In genomic region chr5:134784241-134784920, GRCh38 we compare ENCODE assay signal across 10 cellular contexts. TPM values are rescaled to one million over a fixed set of nuclear protein-coding genes. Genes with fewer than 3 reads are reported as not detected.
A peak's percentile ranks its signal among the peaks of the same experiment; 100 is the strongest.
DNase-seq lines count a peak whose midpoint lies in the region; ATAC-seq and TF ChIP-seq lines count a peak whose summit lies in the region.
"Had no signal": no experiment of that assay in that cellular context is flagged by ENCODE, and none has a peak within 500 bp of the region (broad histone marks: within the 10 kb centered on the region; RNA-seq: fewer than 3 reads in every experiment).

No MANE protein-coding gene starts in this region.

- H4K20me1 ChIP-seq in DND-41 (ENCODE audit: insufficient read depth, low read length), result no peaks in the 10 kb centered on the region

- no peak overlapping the region for H2AFZ ChIP-seq in DND-41 (ENCODE audit: low read depth, low read length)

- no peaks in the 10 kb centered on the region for H3K27me3 Mint-ChIP-seq in central memory CD8-positive, alpha-beta T cell
- no peaks in the 10 kb centered on the region for H3K27me3 Mint-ChIP-seq in naive B cell

- TF ChIP-seq CTCF in DND-41 (IDR thresholded peaks at IDR 0.05; ENCODE audit: borderline replicate concordance, extremely low read depth, low read length, poor library complexity, severe bottlenecking), result peak; percentile 23
- TF ChIP-seq CTCF in right atrium auricular region (IDR thresholded peaks at IDR 0.05), result no peak

- no peak overlapping the region for H3K56ac ChIP-seq in mesendoderm (ENCODE audit: low read length)

- no peaks in the 10 kb centered on the region for H3K4me1 ChIP-seq in DND-41 (ENCODE audit: insufficient read depth, low read length)
- no peaks in the 10 kb centered on the region for H3K4me1 ChIP-seq in right atrium auricular region
- H3K4me1 ChIP-seq in mesendoderm (ENCODE audit: control insufficient read depth, low read depth, low read length), result no peaks in the 10 kb centered on the region

- no peak overlapping the region for H4K8ac ChIP-seq in mesendoderm (ENCODE audit: low read depth, low read length)

- WGBS in mesendoderm (ENCODE audit: extremely low coverage, insufficient coverage, low lambda C conversion rate), result no CpG with 5 or more reads among the region's 4 CpGs

- no peaks in the 10 kb centered on the region for H3K9me3 Mint-ChIP-seq in central memory CD8-positive, alpha-beta T cell
- H3K9me3 Mint-ChIP-seq in naive B cell, result no peaks in the 10 kb centered on the region

- H3K79me2 ChIP-seq in DND-41 (ENCODE audit: insufficient read depth, low read length) (no peaks in the 10 kb centered on the region), mesendoderm (ENCODE audit: control insufficient read depth, insufficient read depth, low read length) (no peaks in the 10 kb centered on the region)

- H3K4me3 ChIP-seq in DND-41 (ENCODE audit: low read depth in 1 of 2, low read length in 2 of 2) (no peak overlapping the region), right atrium auricular region (no peak overlapping the region), mesendoderm (ENCODE audit: low read length) (no peak overlapping the region)

- no peaks in the 10 kb centered on the region for H3K79me1 ChIP-seq in mesendoderm (ENCODE audit: low read length)

- no peak overlapping the region for H2BK15ac ChIP-seq in mesendoderm (replicated peaks; ENCODE audit: low read depth)

- H3K18ac ChIP-seq in mesendoderm (ENCODE audit: low read length), result no peak overlapping the region

- H4K5ac ChIP-seq in mesendoderm (ENCODE audit: low read length), result no peak overlapping the region

- peaks cover 69% of the 10 kb centered on the region for H3K36me3 Mint-ChIP-seq in central memory CD8-positive, alpha-beta T cell (ENCODE audit: insufficient read depth)
- H3K36me3 Mint-ChIP-seq in naive B cell, result peaks cover 0 to 9% of the 10 kb centered on the region in 2 donors

- H3K27me3 ChIP-seq in DND-41 (ENCODE audit: insufficient read depth, low read length, poor library complexity), result no peaks in the 10 kb centered on the region
- no peaks in the 10 kb centered on the region for H3K27me3 ChIP-seq in right atrium auricular region
- no peaks in the 10 kb centered on the region for H3K27me3 ChIP-seq in mesendoderm (ENCODE audit: insufficient read depth, low read length, poor library complexity)

- DNase-seq in DND-41, result no peak
- peak; percentile 6 for DNase-seq in LHCN-M2 (ENCODE audit: low read depth)
- DNase-seq in central memory CD8-positive, alpha-beta T cell (ENCODE audit: low spot score in 2 of 2), result no peak
- DNase-seq in naive B cell, result peak; percentile 6
- no peak for DNase-seq in right atrium auricular region (ENCODE audit: low spot score)
- no peak for DNase-seq in mesendoderm
- no peak for DNase-seq in activated CD4-positive, alpha-beta T cell treated with anti-CD3 and anti-CD28 coated beads for 48 hours
- DNase-seq: NCI-H1092, posterior cingulate gyrus had no signal

- H3K27ac Mint-ChIP-seq in central memory CD8-positive, alpha-beta T cell (ENCODE audit: low read depth), result peak overlapping the region; percentile 35
- H3K27ac Mint-ChIP-seq in naive B cell, result peak overlapping the region in 3 of 6 donors; percentile 35 to 72 (median 53)

- H3K4me2 ChIP-seq in DND-41 (ENCODE audit: insufficient read depth, low read length), result no peak overlapping the region
- H3K4me2 ChIP-seq in mesendoderm (ENCODE audit: low read length), result no peak overlapping the region

- no peak overlapping the region for H2AK5ac ChIP-seq in mesendoderm (ENCODE audit: low read length)

- H3K9ac ChIP-seq in DND-41 (ENCODE audit: low read depth, low read length) (no peak overlapping the region), mesendoderm (ENCODE audit: low read length) (no peak overlapping the region)

- no peak overlapping the region for H3K23ac ChIP-seq in mesendoderm (ENCODE audit: low read length)

- H2BK120ac ChIP-seq in mesendoderm (ENCODE audit: low read depth, low read length), result no peak overlapping the region

- H3K9me3 ChIP-seq in DND-41 (ENCODE audit: insufficient read depth, low read length, severe bottlenecking), result no peaks in the 10 kb centered on the region
- no peaks in the 10 kb centered on the region for H3K9me3 ChIP-seq in right atrium auricular region

- H3K4ac ChIP-seq in mesendoderm (ENCODE audit: low read depth, low read length), result no peak overlapping the region

- no peak for ATAC-seq in DND-41 (ENCODE audit: insufficient read depth, low read depth)
- ATAC-seq in central memory CD8-positive, alpha-beta T cell (replicated peaks; ENCODE audit: extremely low read depth, poor library complexity, severe bottlenecking), result no peak
- no peak for ATAC-seq in naive B cell (ENCODE audit: low read depth in 2 of 2)
- ATAC-seq in HG02678 (IDR thresholded peaks at IDR 0.05; ENCODE audit: unreplicated experiment), result no peak

- H2BK5ac ChIP-seq in mesendoderm (ENCODE audit: low read length), result no peak overlapping the region

- no peak overlapping the region for H3K27ac ChIP-seq in DND-41 (ENCODE audit: low read length)
- no peak overlapping the region for H3K27ac ChIP-seq in right atrium auricular region
- H3K27ac ChIP-seq in mesendoderm (ENCODE audit: low read depth, low read length), result no peak overlapping the region

- no peaks in the 10 kb centered on the region for H3K4me1 Mint-ChIP-seq in central memory CD8-positive, alpha-beta T cell
- H3K4me1 Mint-ChIP-seq in naive B cell, result no peaks in the 10 kb centered on the region

- H3K36me3 ChIP-seq in DND-41 (ENCODE audit: insufficient read depth, low read length) (peaks cover 94% of the 10 kb centered on the region), right atrium auricular region (peaks cover 83% of the 10 kb centered on the region), mesendoderm (ENCODE audit: control insufficient read depth, insufficient read depth, low read length) (peaks cover 6% of the 10 kb centered on the region)

- no peak overlapping the region for H3K4me3 Mint-ChIP-seq in central memory CD8-positive, alpha-beta T cell
- no peak overlapping the region for H3K4me3 Mint-ChIP-seq in naive B cell

RNA-seq across cellular contexts. Expression of gene DDX46, which starts 25.8 kb away (rescaled TPM):
- total RNA-seq in LHCN-M2 (2014; rRNA removed) (24.4 and 29.4 TPM in 2 replicates), right atrium auricular region (10 to 100 TPM; 12.2 to 13.4 TPM)
- 20.2 TPM for polyA plus RNA-seq in LHCN-M2 (2012)
- 10 to 100 TPM; 17.7 to 24.7 (median 18.9) TPM for polyA plus RNA-seq in naive B cell (ENCODE audit: low read depth in 6 of 6)
- 72.3 TPM for polyA plus RNA-seq in mesendoderm (2013, experiment 1 of 2)
- polyA plus RNA-seq in mesendoderm (2013, experiment 2 of 2), result 72.1 TPM

RNA-seq across cellular contexts. Expression of gene CAMLG, which starts 46.0 kb away (rescaled TPM):
- 20.8 and 21.0 TPM in 2 replicates for total RNA-seq in LHCN-M2 (2014; rRNA removed)
- 24.6 TPM for polyA plus RNA-seq in LHCN-M2 (2012)
- 10 to 100 TPM; 35.1 to 39.1 (median 37.2) TPM for polyA plus RNA-seq in naive B cell (ENCODE audit: low read depth in 6 of 6)
- total RNA-seq in right atrium auricular region, result 10 to 100 TPM; 18.2 to 21.9 TPM
- polyA plus RNA-seq in mesendoderm (2013, experiment 1 of 2), result 31.7 TPM
- polyA plus RNA-seq in mesendoderm (2013, experiment 2 of 2), result 34.6 TPM

Comparison
In these comparisons a context has a peak if more than half of its experiments do, and no peak if none do; other contexts are left out.
1. DNase-seq: peak in LHCN-M2 (single experiment) and naive B cell (single experiment); none in DND-41 (single experiment), central memory CD8-positive, alpha-beta T cell (0 of 2), right atrium auricular region (single experiment), mesendoderm (single experiment) and activated CD4-positive, alpha-beta T cell treated with anti-CD3 and anti-CD28 coated beads for 48 hours (single experiment).